ENCODE assay signal across 1 cellular context in the genomic region with DNA sequence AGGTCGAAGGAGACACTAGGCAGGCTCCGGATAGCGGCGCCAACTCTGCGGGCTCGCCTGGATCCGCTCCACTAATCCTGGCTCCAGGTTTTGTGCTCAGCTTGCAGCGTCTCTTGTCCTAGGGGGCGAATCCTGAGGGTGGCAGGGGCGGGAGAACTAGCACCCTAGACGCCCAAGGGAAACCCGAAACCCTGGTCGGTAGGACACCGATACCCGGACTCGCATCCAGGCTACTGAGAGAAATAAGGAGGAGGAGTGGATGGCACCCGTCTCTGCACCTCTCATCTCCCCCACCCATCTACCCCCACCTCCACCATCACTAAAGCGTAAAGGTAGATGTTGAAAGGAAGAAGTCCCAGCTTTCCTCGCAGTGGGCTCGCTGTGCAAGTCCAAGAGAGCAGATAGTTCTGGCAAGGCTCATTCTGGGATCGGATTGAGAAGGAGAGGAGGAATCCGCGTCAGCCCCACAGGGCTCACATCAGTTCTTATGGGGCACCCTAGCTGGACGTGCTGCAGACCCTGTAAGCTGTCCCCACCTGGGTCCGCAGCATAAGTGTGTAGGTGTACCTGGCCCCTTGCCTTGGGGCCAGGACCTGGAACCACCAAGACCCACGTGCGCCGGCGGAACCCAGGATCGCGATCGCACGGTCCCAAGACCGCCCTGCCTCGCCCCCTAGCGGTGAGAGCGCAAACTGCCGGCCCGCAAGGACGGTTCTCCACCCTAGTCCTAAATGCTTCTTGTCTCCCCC.
TF ChIP-seq lines count a peak whose summit lies in the region.

No MANE protein-coding gene starts in this region.

TF ChIP-seq in K562, 482 proteins besides CTCF, POLR2A, EP300 and RAD21 (continued from another document and continues in another):
- TF ChIP-seq, protein P1, sequence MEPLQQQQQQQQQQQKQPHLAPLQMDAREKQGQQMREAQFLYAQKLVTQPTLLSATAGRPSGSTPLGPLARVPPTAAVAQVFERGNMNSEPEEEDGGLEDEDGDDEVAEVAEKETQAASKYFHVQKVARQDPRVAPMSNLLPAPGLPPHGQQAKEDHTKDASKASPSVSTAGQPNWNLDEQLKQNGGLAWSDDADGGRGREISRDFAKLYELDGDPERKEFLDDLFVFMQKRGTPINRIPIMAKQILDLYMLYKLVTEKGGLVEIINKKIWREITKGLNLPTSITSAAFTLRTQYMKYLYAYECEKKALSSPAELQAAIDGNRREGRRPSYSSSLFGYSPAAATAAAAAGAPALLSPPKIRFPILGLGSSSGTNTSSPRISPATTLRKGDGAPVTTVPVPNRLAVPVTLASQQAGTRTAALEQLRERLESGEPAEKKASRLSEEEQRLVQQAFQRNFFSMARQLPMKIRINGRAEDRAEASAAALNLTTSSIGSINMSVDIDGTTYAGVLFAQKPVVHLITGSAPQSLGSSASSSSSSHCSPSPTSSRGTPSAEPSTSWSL (CRISPR knock-in tag; IDR thresholded peaks at IDR 0.05; ENCODE audit: borderline replicate concordance), result no peak
- TF ChIP-seq, protein P2, sequence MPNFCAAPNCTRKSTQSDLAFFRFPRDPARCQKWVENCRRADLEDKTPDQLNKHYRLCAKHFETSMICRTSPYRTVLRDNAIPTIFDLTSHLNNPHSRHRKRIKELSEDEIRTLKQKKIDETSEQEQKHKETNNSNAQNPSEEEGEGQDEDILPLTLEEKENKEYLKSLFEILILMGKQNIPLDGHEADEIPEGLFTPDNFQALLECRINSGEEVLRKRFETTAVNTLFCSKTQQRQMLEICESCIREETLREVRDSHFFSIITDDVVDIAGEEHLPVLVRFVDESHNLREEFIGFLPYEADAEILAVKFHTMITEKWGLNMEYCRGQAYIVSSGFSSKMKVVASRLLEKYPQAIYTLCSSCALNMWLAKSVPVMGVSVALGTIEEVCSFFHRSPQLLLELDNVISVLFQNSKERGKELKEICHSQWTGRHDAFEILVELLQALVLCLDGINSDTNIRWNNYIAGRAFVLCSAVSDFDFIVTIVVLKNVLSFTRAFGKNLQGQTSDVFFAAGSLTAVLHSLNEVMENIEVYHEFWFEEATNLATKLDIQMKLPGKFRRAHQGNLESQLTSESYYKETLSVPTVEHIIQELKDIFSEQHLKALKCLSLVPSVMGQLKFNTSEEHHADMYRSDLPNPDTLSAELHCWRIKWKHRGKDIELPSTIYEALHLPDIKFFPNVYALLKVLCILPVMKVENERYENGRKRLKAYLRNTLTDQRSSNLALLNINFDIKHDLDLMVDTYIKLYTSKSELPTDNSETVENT (CRISPR knock-in tag; IDR thresholded peaks at IDR 0.05), result no peak
- no peak for TF ChIP-seq CBX5 (IDR thresholded peaks at IDR 0.05; ENCODE audit: borderline replicate concordance, low read depth)
- TF ChIP-seq, protein P3, sequence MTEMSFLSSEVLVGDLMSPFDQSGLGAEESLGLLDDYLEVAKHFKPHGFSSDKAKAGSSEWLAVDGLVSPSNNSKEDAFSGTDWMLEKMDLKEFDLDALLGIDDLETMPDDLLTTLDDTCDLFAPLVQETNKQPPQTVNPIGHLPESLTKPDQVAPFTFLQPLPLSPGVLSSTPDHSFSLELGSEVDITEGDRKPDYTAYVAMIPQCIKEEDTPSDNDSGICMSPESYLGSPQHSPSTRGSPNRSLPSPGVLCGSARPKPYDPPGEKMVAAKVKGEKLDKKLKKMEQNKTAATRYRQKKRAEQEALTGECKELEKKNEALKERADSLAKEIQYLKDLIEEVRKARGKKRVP (CRISPR knock-in tag; IDR thresholded peaks at IDR 0.05), result no peak
- no peak for TF ChIP-seq SAFB (IDR thresholded peaks at IDR 0.05; ENCODE audit: borderline replicate concordance, low read depth, low read length)
- TF ChIP-seq NR4A1 (CRISPR knock-in tag; IDR thresholded peaks at IDR 0.05), result no peak
- no peak for TF ChIP-seq NR4A1 (tag; IDR thresholded peaks at IDR 0.05)
- TF ChIP-seq, protein P4, sequence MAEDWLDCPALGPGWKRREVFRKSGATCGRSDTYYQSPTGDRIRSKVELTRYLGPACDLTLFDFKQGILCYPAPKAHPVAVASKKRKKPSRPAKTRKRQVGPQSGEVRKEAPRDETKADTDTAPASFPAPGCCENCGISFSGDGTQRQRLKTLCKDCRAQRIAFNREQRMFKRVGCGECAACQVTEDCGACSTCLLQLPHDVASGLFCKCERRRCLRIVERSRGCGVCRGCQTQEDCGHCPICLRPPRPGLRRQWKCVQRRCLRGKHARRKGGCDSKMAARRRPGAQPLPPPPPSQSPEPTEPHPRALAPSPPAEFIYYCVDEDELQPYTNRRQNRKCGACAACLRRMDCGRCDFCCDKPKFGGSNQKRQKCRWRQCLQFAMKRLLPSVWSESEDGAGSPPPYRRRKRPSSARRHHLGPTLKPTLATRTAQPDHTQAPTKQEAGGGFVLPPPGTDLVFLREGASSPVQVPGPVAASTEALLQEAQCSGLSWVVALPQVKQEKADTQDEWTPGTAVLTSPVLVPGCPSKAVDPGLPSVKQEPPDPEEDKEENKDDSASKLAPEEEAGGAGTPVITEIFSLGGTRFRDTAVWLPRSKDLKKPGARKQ (CRISPR knock-in tag; IDR thresholded peaks at IDR 0.05), result no peak
- TF ChIP-seq PRMT5 (CRISPR knock-in tag; IDR thresholded peaks at IDR 0.05), result no peak
- TF ChIP-seq BRCA1 (IDR thresholded peaks at IDR 0.05), result no peak
- no peak for TF ChIP-seq BRCA1 (CRISPR knock-in tag; IDR thresholded peaks at IDR 0.05)
- TF ChIP-seq ZZZ3 (IDR thresholded peaks at IDR 0.05), result no peak
- peak; percentile 88; the same call in 1 of the 2 replicates for TF ChIP-seq XRCC5 (IDR thresholded peaks at IDR 0.05; ENCODE audit: low read depth, low read length)
- no peak for TF ChIP-seq SLC30A9 (CRISPR knock-in tag; IDR thresholded peaks at IDR 0.05)
- no peak for TF ChIP-seq HMGN3 (IDR thresholded peaks at IDR 0.05; ENCODE audit: borderline replicate concordance, extremely low read depth, insufficient read length, low read depth, low read length)
- no peak for TF ChIP-seq ZNF274 (IDR thresholded peaks at IDR 0.05; ENCODE audit: borderline replicate concordance, low read depth, low read length)
- TF ChIP-seq, protein P5, sequence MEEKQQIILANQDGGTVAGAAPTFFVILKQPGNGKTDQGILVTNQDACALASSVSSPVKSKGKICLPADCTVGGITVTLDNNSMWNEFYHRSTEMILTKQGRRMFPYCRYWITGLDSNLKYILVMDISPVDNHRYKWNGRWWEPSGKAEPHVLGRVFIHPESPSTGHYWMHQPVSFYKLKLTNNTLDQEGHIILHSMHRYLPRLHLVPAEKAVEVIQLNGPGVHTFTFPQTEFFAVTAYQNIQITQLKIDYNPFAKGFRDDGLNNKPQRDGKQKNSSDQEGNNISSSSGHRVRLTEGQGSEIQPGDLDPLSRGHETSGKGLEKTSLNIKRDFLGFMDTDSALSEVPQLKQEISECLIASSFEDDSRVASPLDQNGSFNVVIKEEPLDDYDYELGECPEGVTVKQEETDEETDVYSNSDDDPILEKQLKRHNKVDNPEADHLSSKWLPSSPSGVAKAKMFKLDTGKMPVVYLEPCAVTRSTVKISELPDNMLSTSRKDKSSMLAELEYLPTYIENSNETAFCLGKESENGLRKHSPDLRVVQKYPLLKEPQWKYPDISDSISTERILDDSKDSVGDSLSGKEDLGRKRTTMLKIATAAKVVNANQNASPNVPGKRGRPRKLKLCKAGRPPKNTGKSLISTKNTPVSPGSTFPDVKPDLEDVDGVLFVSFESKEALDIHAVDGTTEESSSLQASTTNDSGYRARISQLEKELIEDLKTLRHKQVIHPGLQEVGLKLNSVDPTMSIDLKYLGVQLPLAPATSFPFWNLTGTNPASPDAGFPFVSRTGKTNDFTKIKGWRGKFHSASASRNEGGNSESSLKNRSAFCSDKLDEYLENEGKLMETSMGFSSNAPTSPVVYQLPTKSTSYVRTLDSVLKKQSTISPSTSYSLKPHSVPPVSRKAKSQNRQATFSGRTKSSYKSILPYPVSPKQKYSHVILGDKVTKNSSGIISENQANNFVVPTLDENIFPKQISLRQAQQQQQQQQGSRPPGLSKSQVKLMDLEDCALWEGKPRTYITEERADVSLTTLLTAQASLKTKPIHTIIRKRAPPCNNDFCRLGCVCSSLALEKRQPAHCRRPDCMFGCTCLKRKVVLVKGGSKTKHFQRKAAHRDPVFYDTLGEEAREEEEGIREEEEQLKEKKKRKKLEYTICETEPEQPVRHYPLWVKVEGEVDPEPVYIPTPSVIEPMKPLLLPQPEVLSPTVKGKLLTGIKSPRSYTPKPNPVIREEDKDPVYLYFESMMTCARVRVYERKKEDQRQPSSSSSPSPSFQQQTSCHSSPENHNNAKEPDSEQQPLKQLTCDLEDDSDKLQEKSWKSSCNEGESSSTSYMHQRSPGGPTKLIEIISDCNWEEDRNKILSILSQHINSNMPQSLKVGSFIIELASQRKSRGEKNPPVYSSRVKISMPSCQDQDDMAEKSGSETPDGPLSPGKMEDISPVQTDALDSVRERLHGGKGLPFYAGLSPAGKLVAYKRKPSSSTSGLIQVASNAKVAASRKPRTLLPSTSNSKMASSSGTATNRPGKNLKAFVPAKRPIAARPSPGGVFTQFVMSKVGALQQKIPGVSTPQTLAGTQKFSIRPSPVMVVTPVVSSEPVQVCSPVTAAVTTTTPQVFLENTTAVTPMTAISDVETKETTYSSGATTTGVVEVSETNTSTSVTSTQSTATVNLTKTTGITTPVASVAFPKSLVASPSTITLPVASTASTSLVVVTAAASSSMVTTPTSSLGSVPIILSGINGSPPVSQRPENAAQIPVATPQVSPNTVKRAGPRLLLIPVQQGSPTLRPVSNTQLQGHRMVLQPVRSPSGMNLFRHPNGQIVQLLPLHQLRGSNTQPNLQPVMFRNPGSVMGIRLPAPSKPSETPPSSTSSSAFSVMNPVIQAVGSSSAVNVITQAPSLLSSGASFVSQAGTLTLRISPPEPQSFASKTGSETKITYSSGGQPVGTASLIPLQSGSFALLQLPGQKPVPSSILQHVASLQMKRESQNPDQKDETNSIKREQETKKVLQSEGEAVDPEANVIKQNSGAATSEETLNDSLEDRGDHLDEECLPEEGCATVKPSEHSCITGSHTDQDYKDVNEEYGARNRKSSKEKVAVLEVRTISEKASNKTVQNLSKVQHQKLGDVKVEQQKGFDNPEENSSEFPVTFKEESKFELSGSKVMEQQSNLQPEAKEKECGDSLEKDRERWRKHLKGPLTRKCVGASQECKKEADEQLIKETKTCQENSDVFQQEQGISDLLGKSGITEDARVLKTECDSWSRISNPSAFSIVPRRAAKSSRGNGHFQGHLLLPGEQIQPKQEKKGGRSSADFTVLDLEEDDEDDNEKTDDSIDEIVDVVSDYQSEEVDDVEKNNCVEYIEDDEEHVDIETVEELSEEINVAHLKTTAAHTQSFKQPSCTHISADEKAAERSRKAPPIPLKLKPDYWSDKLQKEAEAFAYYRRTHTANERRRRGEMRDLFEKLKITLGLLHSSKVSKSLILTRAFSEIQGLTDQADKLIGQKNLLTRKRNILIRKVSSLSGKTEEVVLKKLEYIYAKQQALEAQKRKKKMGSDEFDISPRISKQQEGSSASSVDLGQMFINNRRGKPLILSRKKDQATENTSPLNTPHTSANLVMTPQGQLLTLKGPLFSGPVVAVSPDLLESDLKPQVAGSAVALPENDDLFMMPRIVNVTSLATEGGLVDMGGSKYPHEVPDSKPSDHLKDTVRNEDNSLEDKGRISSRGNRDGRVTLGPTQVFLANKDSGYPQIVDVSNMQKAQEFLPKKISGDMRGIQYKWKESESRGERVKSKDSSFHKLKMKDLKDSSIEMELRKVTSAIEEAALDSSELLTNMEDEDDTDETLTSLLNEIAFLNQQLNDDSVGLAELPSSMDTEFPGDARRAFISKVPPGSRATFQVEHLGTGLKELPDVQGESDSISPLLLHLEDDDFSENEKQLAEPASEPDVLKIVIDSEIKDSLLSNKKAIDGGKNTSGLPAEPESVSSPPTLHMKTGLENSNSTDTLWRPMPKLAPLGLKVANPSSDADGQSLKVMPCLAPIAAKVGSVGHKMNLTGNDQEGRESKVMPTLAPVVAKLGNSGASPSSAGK (IDR thresholded peaks at IDR 0.05), result peak; percentile 69
- TF ChIP-seq CHD4 (IDR thresholded peaks at IDR 0.05; ENCODE audit: insufficient read depth, insufficient replicate concordance, low read depth, low read length, poor library complexity, severe bottlenecking), result no peak
- peak; percentile 9 for TF ChIP-seq SAP30 (IDR thresholded peaks at IDR 0.05; ENCODE audit: borderline replicate concordance, insufficient read depth, low read depth, low read length, poor library complexity, severe bottlenecking)
- TF ChIP-seq HMG20A (CRISPR knock-in tag; conservative IDR thresholded peaks at IDR 0.05), result no peak
- TF ChIP-seq ZNF668 (CRISPR knock-in tag; IDR thresholded peaks at IDR 0.05), result no peak
- TF ChIP-seq BACH1 (tag; IDR thresholded peaks at IDR 0.05), result no peak
- TF ChIP-seq ESRRB (CRISPR knock-in tag; IDR thresholded peaks at IDR 0.05; ENCODE audit: borderline replicate concordance), result no peak
- 0 out of 2 replicates have a peak, but pooled peaks have one; percentile 4 for TF ChIP-seq GABPB1 (CRISPR knock-in tag; IDR thresholded peaks at IDR 0.05)
- TF ChIP-seq CREB1 (IDR thresholded peaks at IDR 0.05), result peak; percentile 37; the same call in 1 of the 2 replicates
- TF ChIP-seq CREB1 (CRISPR knock-in tag; IDR thresholded peaks at IDR 0.05), result no peak
- no peak for TF ChIP-seq TAF9B (IDR thresholded peaks at IDR 0.05; ENCODE audit: partially characterized antibody)
- no peak for TF ChIP-seq SETDB1 (IDR thresholded peaks at IDR 0.05; ENCODE audit: low read length)
- TF ChIP-seq CBX8 (IDR thresholded peaks at IDR 0.05; ENCODE audit: borderline replicate concordance, extremely low read depth, low read depth, low read length, poor library complexity, severe bottlenecking), result no peak
- TF ChIP-seq, protein P6, sequence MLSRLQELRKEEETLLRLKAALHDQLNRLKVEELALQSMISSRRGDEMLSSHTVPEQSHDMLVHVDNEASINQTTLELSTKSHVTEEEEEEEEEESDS (CRISPR knock-in tag; IDR thresholded peaks at IDR 0.05), result no peak
- TF ChIP-seq ZSCAN32 (CRISPR knock-in tag; IDR thresholded peaks at IDR 0.05), result no peak
- TF ChIP-seq, protein P7, sequence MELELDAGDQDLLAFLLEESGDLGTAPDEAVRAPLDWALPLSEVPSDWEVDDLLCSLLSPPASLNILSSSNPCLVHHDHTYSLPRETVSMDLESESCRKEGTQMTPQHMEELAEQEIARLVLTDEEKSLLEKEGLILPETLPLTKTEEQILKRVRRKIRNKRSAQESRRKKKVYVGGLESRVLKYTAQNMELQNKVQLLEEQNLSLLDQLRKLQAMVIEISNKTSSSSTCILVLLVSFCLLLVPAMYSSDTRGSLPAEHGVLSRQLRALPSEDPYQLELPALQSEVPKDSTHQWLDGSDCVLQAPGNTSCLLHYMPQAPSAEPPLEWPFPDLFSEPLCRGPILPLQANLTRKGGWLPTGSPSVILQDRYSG (tag; conservative IDR thresholded peaks at IDR 0.05; ENCODE audit: low read depth), result no peak
- TF ChIP-seq WHSC1 (IDR thresholded peaks at IDR 0.05; ENCODE audit: low read length), result no peak
- TF ChIP-seq RBFOX2 (IDR thresholded peaks at IDR 0.05; ENCODE audit: low read depth, low read length), result no peak
- no peak for TF ChIP-seq NCOA4 (IDR thresholded peaks at IDR 0.05; ENCODE audit: partially characterized antibody)
- TF ChIP-seq PPARD (CRISPR knock-in tag; IDR thresholded peaks at IDR 0.05), result no peak
- no peak for TF ChIP-seq MEF2D (tag; conservative IDR thresholded peaks at IDR 0.05; ENCODE audit: low read depth)
- TF ChIP-seq, protein P8, sequence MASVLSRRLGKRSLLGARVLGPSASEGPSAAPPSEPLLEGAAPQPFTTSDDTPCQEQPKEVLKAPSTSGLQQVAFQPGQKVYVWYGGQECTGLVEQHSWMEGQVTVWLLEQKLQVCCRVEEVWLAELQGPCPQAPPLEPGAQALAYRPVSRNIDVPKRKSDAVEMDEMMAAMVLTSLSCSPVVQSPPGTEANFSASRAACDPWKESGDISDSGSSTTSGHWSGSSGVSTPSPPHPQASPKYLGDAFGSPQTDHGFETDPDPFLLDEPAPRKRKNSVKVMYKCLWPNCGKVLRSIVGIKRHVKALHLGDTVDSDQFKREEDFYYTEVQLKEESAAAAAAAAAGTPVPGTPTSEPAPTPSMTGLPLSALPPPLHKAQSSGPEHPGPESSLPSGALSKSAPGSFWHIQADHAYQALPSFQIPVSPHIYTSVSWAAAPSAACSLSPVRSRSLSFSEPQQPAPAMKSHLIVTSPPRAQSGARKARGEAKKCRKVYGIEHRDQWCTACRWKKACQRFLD (CRISPR knock-in tag; IDR thresholded peaks at IDR 0.05), result no peak
